ENCODE assay signal across 17 cellular contexts in the genomic region with DNA sequence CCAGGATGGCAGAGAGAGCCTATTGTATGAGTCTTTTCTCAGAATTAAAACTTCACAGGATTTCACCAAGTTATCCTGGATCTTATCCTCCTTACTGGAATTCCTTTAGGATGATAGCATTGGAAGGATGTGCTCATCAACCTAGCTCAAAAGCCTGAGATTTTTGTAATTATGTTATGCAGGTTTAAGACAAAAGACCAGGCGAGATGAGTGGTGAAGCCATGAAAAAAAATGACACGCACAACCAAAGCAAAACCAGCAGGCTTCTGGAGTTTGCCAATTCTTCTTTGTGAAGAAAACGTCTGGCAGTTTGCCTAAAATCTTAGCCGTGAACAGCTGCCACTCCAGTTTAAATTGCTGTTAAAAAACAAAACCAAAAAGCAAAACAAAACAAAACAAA.
DNase-seq lines count a peak whose midpoint lies in the region; ATAC-seq, FAIRE-seq and TF ChIP-seq lines count a peak whose summit lies in the region.
"Had no signal": no experiment of that assay in that cellular context is flagged by ENCODE, and none has a peak within 500 bp of the region (broad histone marks: within the 10 kb centered on the region; RNA-seq: fewer than 3 reads in every experiment).

No MANE protein-coding gene starts in this region.

- peaks cover 5% of the 10 kb centered on the region for H3K4me1 ChIP-seq in lower lobe of right lung

- no peaks in the 10 kb centered on the region for H3K27me3 ChIP-seq in lower lobe of right lung (ENCODE audit: low read depth)

- peak overlapping the region; percentile 33 for H3K27ac ChIP-seq in lower lobe of right lung
- H3K27ac ChIP-seq: SK-N-MC, tibial artery had no signal

- no peak for TF ChIP-seq CTCF in lower lobe of right lung (IDR thresholded peaks at IDR 0.05)

- DNase-seq in NCI-H2081 (lab: John Stamatoyannopoulos, UW) (peak; percentile 35 to 68), NCI-H2081 treated with DMSO at 0.1 percent for 48 hours (lab: John Stamatoyannopoulos, UW) (no peak), NCI-H345 treated with DMSO at 0.1 percent for 48 hours (lab: John Stamatoyannopoulos, UW; ENCODE audit: unreplicated experiment) (peak; percentile 90), lower lobe of right lung (no peak), urothelium cell line (ENCODE audit: low spot score) (peak; percentile 24), left lobe of liver (ENCODE audit: low spot score) (no peak), SIG-M5 treated with dmso at 0.1 percent for 504 hours (lab: John Stamatoyannopoulos, UW; ENCODE audit: unreplicated experiment) (no peak)
- DNase-seq: activated CD4-positive, alpha-beta memory T cell treated with anti-CD3 and anti-CD28 coated beads, Interleukin-2, amount 10 ng/mL, durations not matched to agents 7 days and 5 days; cortex of kidney; islet precursor cell; mucosa of descending colon; tibial artery had no signal

- FAIRE-seq in urothelium cell line (lab: Jason Lieb, UNC) = no peak
- FAIRE-seq: A204.1, GM18507, TTC549 had no signal

- no peaks in the 10 kb centered on the region for H3K9me3 ChIP-seq in lower lobe of right lung
- H3K9me3 ChIP-seq: mucosa of descending colon, tibial artery had no signal

- no peaks in the 10 kb centered on the region for H3K36me3 ChIP-seq in lower lobe of right lung
- H3K36me3 ChIP-seq: tibial artery had no signal

- intact Hi-C loops in lower lobe of right lung (cut with DNase I) = no loop called here

- ATAC-seq in lower lobe of right lung (no peak), HG03442 (IDR thresholded peaks at IDR 0.05; ENCODE audit: unreplicated experiment) (no peak), left lobe of liver (no peak)
- ATAC-seq: mucosa of descending colon had no signal

- no peak overlapping the region for H3K4me3 ChIP-seq in lower lobe of right lung
- H3K4me3 ChIP-seq: mucosa of descending colon, SK-N-MC, tibial artery had no signal

Comparison
In these comparisons a context has a peak if more than half of its experiments do, and no peak if none do; other contexts are left out.
1. DNase-seq: peak in NCI-H2081 (2 of 2), NCI-H345 treated with DMSO at 0.1 percent for 48 hours (single experiment) and urothelium cell line (single experiment); none in NCI-H2081 treated with DMSO at 0.1 percent for 48 hours (single experiment), lower lobe of right lung (single experiment), left lobe of liver (single experiment) and SIG-M5 treated with dmso at 0.1 percent for 504 hours (single experiment).